ENCODE assay signal across 8 cellular contexts in genomic region chr7:139775829-139776266, GRCh38. TPM values are rescaled to one million over a fixed set of nuclear protein-coding genes. Genes with fewer than 3 reads are reported as not detected.
DNase-seq lines count a peak whose midpoint lies in the region; ATAC-seq and TF ChIP-seq lines count a peak whose summit lies in the region.

No MANE protein-coding gene starts in this region.

- peak overlapping the region; percentile 99 for H3K4me3 ChIP-seq in CD4-positive, CD25-positive, alpha-beta regulatory T cell (ENCODE audit: low read depth, low read length)
- peak overlapping the region; percentile 88 for H3K4me3 ChIP-seq in iPS-18a (ENCODE audit: low read length)
- H3K4me3 ChIP-seq in gastrocnemius medialis, result peak overlapping the region; percentile 71 to 91 (median 86)

- H3K4me3 Mint-ChIP-seq in CD4-positive, CD25-positive, alpha-beta regulatory T cell, result peak overlapping the region; percentile 92 to 98 (median 94)

- DNase-seq in CD4-positive, CD25-positive, alpha-beta regulatory T cell, result peak; percentile 40 to 79 (median 60)
- peak; percentile 32 for DNase-seq in NCI-H128 (lab: John Stamatoyannopoulos, UW; ENCODE audit: unreplicated experiment)
- DNase-seq in T-helper 2 cell, result peak in 4 of 5 experiments; percentile 25 to 76 (median 38)
- peak; percentile 62 for DNase-seq in brain pericyte (ENCODE audit: low read depth, low spot score)
- DNase-seq in gastrocnemius medialis, result peak; percentile 44 to 66
- no peak for DNase-seq in GOT3 (lab: John Stamatoyannopoulos, UW)

- H3K9me3 Mint-ChIP-seq in CD4-positive, CD25-positive, alpha-beta regulatory T cell, result peaks cover 0 to 3% (median 0%) of the 10 kb centered on the region in 7 donors

- peaks cover 20% of the 10 kb centered on the region for H3K27me3 Mint-ChIP-seq in CD4-positive, CD25-positive, alpha-beta regulatory T cell

- H3K4me1 Mint-ChIP-seq in CD4-positive, CD25-positive, alpha-beta regulatory T cell, result peaks cover 31 to 55% (median 33%) of the 10 kb centered on the region in 4 donors

- no peak overlapping the region for H3K27ac ChIP-seq in CD4-positive, CD25-positive, alpha-beta regulatory T cell (ENCODE audit: insufficient read depth, low read length, poor library complexity, severe bottlenecking)
- H3K27ac ChIP-seq in iPS-18a (ENCODE audit: low read length) (no peak overlapping the region), gastrocnemius medialis (peak overlapping the region; percentile 91 to 99 (median 96))

- no peaks in the 10 kb centered on the region for H3K9me3 ChIP-seq in CD4-positive, CD25-positive, alpha-beta regulatory T cell (ENCODE audit: control insufficient read depth in 2 of 2, low read length in 2 of 2)
- H3K9me3 ChIP-seq in iPS-18a (ENCODE audit: control insufficient read depth, low read depth, low read length), result no peaks in the 10 kb centered on the region
- H3K9me3 ChIP-seq in gastrocnemius medialis, result no peaks in the 10 kb centered on the region

- peaks cover 17% of the 10 kb centered on the region for H3K4me1 ChIP-seq in CD4-positive, CD25-positive, alpha-beta regulatory T cell (ENCODE audit: control insufficient read depth, insufficient read depth, low read length, poor library complexity, severe bottlenecking)
- H3K4me1 ChIP-seq in iPS-18a (ENCODE audit: control insufficient read depth, low read depth, low read length) (peaks cover 15% of the 10 kb centered on the region), gastrocnemius medialis (peaks cover 32 to 33% of the 10 kb centered on the region in 2 donors)

- peak overlapping the region; percentile 50 to 96 (median 59) for H3K27ac Mint-ChIP-seq in CD4-positive, CD25-positive, alpha-beta regulatory T cell

- peaks cover 15% of the 10 kb centered on the region for H3K27me3 ChIP-seq in CD4-positive, CD25-positive, alpha-beta regulatory T cell (ENCODE audit: control insufficient read depth, insufficient read depth, low read length)
- H3K27me3 ChIP-seq in iPS-18a (ENCODE audit: control insufficient read depth, insufficient read depth, low read length), result peaks cover 40% of the 10 kb centered on the region
- no peaks in the 10 kb centered on the region for H3K27me3 ChIP-seq in gastrocnemius medialis

- H3K36me3 Mint-ChIP-seq in CD4-positive, CD25-positive, alpha-beta regulatory T cell, result no peaks in the 10 kb centered on the region

- ATAC-seq in CD4-positive, CD25-positive, alpha-beta regulatory T cell (ENCODE audit: low read depth in 2 of 2), result peak; percentile 38 to 53
- peak; percentile 37 for ATAC-seq in GM21423 (IDR thresholded peaks at IDR 0.05; ENCODE audit: unreplicated experiment)
- ATAC-seq in gastrocnemius medialis, result peak; percentile 72

- intact Hi-C loops in gastrocnemius medialis (cut with DNase I; ENCODE audit: low total_unique reads), result loop anchor here (2.0 to 5.0 kb wide), 4 partner anchors 79 to 401 kb away; partner anchors contain the start of gene KDM7A

- peak overlapping the region; percentile 71 for H3K9ac ChIP-seq in iPS-18a (ENCODE audit: low read length)

- in situ Hi-C loops in gastrocnemius medialis (cut with MboI; ENCODE audit: low sequenced_read_pairs in 4 of 4), result loop anchor here in 3 of 4 donors (10.0 kb wide), 2 partner anchors 131 to 229 kb away; no protein-coding TSS in a partner anchor

- peak; percentile 45 to 66 for TF ChIP-seq POLR2A in gastrocnemius medialis (IDR thresholded peaks at IDR 0.05)

- H3K36me3 ChIP-seq in CD4-positive, CD25-positive, alpha-beta regulatory T cell (ENCODE audit: control insufficient read depth, insufficient read depth, low read length), result no peaks in the 10 kb centered on the region
- H3K36me3 ChIP-seq in iPS-18a (ENCODE audit: control insufficient read depth, low read depth, low read length) (no peaks in the 10 kb centered on the region), gastrocnemius medialis (peaks cover 0 to 1% of the 10 kb centered on the region in 2 donors)

- TF ChIP-seq CTCF in gastrocnemius medialis (IDR thresholded peaks at IDR 0.05 in 4 of 5, conservative IDR thresholded peaks at IDR 0.05 in 1 of 5), result peak; percentile 67 to 81 (median 73)

RNA-seq across cellular contexts. Expression of gene HIPK2, which starts 1.9 kb away (rescaled TPM):
- 17.5 TPM for total RNA-seq in CD4-positive, CD25-positive, alpha-beta regulatory T cell
- polyA plus RNA-seq in CD4-positive, CD25-positive, alpha-beta regulatory T cell, result 1 to 10 TPM in 1 of 4 donors, under 1 TPM in 3; 0.44 to 1.3 (median 0.68) TPM
- 10 to 100 TPM; 30.5 to 77.4 (median 58.9) TPM for total RNA-seq in gastrocnemius medialis

RNA-seq across cellular contexts. Expression of gene TBXAS1, which starts 53.2 kb away (rescaled TPM):
- 21.2 TPM for total RNA-seq in CD4-positive, CD25-positive, alpha-beta regulatory T cell
- 10 to 100 TPM in 3 of 4 donors, 1 to 10 TPM in 1; 5.2 to 15.3 (median 10.7) TPM for polyA plus RNA-seq in CD4-positive, CD25-positive, alpha-beta regulatory T cell
- 1 to 10 TPM in 3 of 4 donors, under 1 TPM in 1; 0.41 to 5.2 (median 3.3) TPM for total RNA-seq in gastrocnemius medialis

Comparison
In these comparisons a context has a peak if more than half of its experiments do, and no peak if none do; other contexts are left out.
1. H3K27ac ChIP-seq: peak in gastrocnemius medialis (4 of 4); none in CD4-positive, CD25-positive, alpha-beta regulatory T cell (single experiment) and iPS-18a (single experiment).
2. Peak in every context shown above with its lines, with median percentiles within 50 percentile points of each other: ATAC-seq and H3K4me3 ChIP-seq.